ENCODE assay signal across 22 cellular contexts in genomic region chr12:97288526-97288925, GRCh38.
"Had no signal": no experiment of that assay in that cellular context is flagged by ENCODE, and none has a peak within 500 bp of the region (broad histone marks: within the 10 kb centered on the region; RNA-seq: fewer than 3 reads in every experiment).

No MANE protein-coding gene starts in this region.

- DNase-seq: activated CD4-positive, alpha-beta T cell treated with anti-CD3 and anti-CD28 coated beads for 1 hour; activated CD4-positive, alpha-beta T cell treated with anti-CD3 and anti-CD28 coated beads, Interleukin-2, amount 10 ng/mL, durations not matched to agents 24 days and 14 days; activated CD4-positive, alpha-beta T cell treated with anti-CD3 and anti-CD28 coated beads, Interleukin-2, amount 50 U/mL, for 48 hours; activated CD8-positive, alpha-beta memory T cell treated with anti-CD3 and anti-CD28 coated beads for 24 hours; activated gamma-delta T cell; activated naive CD4-positive, alpha-beta T cell treated with anti-CD3 and anti-CD28 coated beads for 36 hours; activated T-cell treated with anti-CD3 and anti-CD28 coated beads, Interleukin-2, amount 50 U/mL, for 4 hours; amygdala; brain microvascular endothelial cell; Karpas-422; MM.1S; NCI-H1092 treated with DMSO at 0.1 percent for 48 hours; NCI-H1417 treated with DMSO at 0.1 percent for 48 hours; NCI-H1694 treated with DMSO at 0.1 percent for 48 hours; NCI-H2029 treated with DMSO at 0.1 percent for 48 hours; NCI-H345; NCI-H510A; NCI-H69; NK-92 treated with Interleukin-12 subunit alpha and Interleukin-12 subunit beta, amount 100 ng/mL, for 24 hours; RPMI8226; SK-N-SH; T-helper 1 cell had no signal
